1 cellular context compared by ENCODE assay signal in the genomic region with DNA sequence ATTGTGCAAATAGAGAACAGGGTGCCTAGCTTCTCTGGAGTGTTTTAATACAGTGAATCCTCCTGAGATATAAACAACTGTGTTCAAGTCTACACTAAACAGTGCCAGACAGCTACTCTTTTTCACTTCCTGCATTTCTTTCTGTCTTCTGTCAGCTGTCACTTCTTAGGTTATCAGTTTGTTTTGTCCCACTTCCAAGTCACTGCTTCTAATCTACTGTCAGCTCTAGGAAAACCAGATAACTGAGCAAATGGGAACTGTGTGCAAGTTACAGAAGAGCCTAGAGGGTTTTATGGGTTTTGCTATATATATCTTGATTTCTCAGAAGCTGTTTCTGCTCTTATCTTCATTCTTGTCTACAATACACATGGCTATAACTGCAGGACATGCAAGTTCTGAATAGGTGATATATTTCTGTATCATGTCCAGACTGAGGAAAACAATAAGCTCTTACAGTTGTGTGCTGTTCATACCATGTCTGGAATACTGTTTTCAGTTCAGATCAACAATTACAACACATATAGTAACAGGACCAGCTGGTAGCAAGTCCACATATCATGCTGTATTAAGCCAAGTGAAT.
TF ChIP-seq lines count a peak whose summit lies in the region.

No MANE protein-coding gene starts in this region.

TF ChIP-seq in IMR-90, 13 proteins besides CTCF, POLR2A, EP300 and RAD21 (continued from another document):
- TF ChIP-seq, protein P1, sequence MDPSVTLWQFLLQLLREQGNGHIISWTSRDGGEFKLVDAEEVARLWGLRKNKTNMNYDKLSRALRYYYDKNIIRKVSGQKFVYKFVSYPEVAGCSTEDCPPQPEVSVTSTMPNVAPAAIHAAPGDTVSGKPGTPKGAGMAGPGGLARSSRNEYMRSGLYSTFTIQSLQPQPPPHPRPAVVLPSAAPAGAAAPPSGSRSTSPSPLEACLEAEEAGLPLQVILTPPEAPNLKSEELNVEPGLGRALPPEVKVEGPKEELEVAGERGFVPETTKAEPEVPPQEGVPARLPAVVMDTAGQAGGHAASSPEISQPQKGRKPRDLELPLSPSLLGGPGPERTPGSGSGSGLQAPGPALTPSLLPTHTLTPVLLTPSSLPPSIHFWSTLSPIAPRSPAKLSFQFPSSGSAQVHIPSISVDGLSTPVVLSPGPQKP (IDR thresholded peaks at IDR 0.05; ENCODE audit: borderline replicate concordance, low read depth, low read length) = no peak
- TF ChIP-seq CEBPB (IDR thresholded peaks at IDR 0.05; ENCODE audit: low read depth, low read length) (no peak), MXI1 (IDR thresholded peaks at IDR 0.05; ENCODE audit: borderline replicate concordance, low read depth, low read length) (no peak), CHD1 (IDR thresholded peaks at IDR 0.05; ENCODE audit: low read depth, low read length) (no peak), SMC3 (IDR thresholded peaks at IDR 0.05; ENCODE audit: low read depth, low read length) (no peak), MAFK (IDR thresholded peaks at IDR 0.05; ENCODE audit: low read depth, low read length) (no peak), RCOR1 (IDR thresholded peaks at IDR 0.05; ENCODE audit: insufficient replicate concordance, low read length) (no peak)
- TF ChIP-seq, protein P2, sequence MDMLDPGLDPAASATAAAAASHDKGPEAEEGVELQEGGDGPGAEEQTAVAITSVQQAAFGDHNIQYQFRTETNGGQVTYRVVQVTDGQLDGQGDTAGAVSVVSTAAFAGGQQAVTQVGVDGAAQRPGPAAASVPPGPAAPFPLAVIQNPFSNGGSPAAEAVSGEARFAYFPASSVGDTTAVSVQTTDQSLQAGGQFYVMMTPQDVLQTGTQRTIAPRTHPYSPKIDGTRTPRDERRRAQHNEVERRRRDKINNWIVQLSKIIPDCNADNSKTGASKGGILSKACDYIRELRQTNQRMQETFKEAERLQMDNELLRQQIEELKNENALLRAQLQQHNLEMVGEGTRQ (IDR thresholded peaks at IDR 0.05; ENCODE audit: low read depth, low read length) = no peak
